17 cellular contexts compared by ENCODE assay signal in the genomic region with DNA sequence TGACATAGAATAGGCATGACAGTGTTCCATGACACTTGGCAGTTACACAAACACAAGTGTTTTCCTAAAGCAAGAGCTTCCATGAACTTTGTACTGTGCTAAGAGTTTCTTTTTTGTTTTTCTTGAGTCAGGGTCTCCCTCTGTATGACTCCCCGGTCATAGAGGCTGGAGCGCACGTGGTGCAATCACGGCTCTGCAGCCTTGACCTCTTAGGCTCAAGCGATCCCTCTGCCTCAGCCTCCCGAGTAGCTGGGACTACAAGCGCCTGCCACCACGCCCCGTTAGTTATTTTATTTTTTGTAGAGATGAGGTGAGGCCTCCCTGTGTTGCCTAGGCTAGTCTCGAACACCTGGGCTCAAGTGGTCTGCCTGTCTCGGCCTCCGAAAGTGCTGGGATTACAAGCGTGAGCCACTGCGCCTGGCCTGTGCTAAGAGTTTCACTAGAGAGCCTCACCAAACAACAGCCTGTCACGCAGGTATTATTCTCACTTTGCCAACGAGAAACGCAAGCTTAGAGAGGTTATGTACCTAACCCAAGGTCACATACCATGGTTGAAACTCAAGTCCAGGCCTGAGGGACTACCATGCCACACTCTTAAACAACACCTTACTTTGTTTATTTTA.
"Had no signal": no experiment of that assay in that cellular context is flagged by ENCODE, and none has a peak within 500 bp of the region (broad histone marks: within the 10 kb centered on the region; RNA-seq: fewer than 3 reads in every experiment).

No MANE protein-coding gene starts in this region.

- H3K4me3 Mint-ChIP-seq: activated B cell treated with CpG ODN at 0.5 μM for 24 hours; activated CD4-positive, alpha-beta T cell treated with anti-CD3 and anti-CD28 coated beads, Interleukin-2, amount 10 ng/mL, durations not matched to agents 24 days and 14 days; activated naive CD4-positive, alpha-beta T cell treated with anti-CD3 and anti-CD28 coated beads, Interleukin-2, amount 50 U/mL, for 24 hours; immature natural killer cell; natural killer cell treated with Interleukin-12 subunit alpha and Interleukin-12 subunit beta and Interleukin-15 and Interleukin-18, amount 100 ng/mL, for 72 hours; stimulated activated naive B cell treated with anti-CD40 and anti-IgM and Interleukin-4, amounts not matched to agents 10 μg/mL and 1 μg/mL and 100 μg/mL, for 72 hours; T-helper 17 cell had no signal

- H3K27me3 Mint-ChIP-seq: activated B cell treated with CpG ODN at 0.5 μM for 24 hours; activated CD4-positive, alpha-beta T cell treated with anti-CD3 and anti-CD28 coated beads, Interleukin-2, amount 10 ng/mL, durations not matched to agents 24 days and 14 days; activated naive CD4-positive, alpha-beta T cell treated with anti-CD3 and anti-CD28 coated beads, Interleukin-2, amount 50 U/mL, for 24 hours; natural killer cell treated with Interleukin-12 subunit alpha and Interleukin-12 subunit beta and Interleukin-15 and Interleukin-18, amount 100 ng/mL, for 72 hours; stimulated activated naive B cell treated with anti-CD40 and anti-IgM and Interleukin-4, amounts not matched to agents 10 μg/mL and 1 μg/mL and 100 μg/mL, for 72 hours; T-helper 17 cell had no signal

- H3K27me3 ChIP-seq: body of pancreas had no signal

- H3K4me1 Mint-ChIP-seq: activated B cell treated with CpG ODN at 0.5 μM for 24 hours had no signal

- H3K9me3 ChIP-seq: body of pancreas, mucosa of descending colon, prostate gland had no signal

- ATAC-seq: body of pancreas; left cardiac atrium; mucosa of descending colon; natural killer cell treated with Interleukin-12 subunit alpha and Interleukin-12 subunit beta and Interleukin-15 and Interleukin-18, amount 100 ng/mL, for 72 hours; sciatic nerve; stimulated activated naive B cell treated with anti-CD40 and anti-IgM and Interleukin-4, amounts not matched to agents 10 μg/mL and 1 μg/mL and 100 μg/mL, for 72 hours; T-helper 17 cell had no signal

- H3K4me1 ChIP-seq: body of pancreas, prostate gland had no signal

- DNase-seq: activated B cell treated with CpG ODN at 0.5 μM for 24 hours; activated CD4-positive, alpha-beta T cell treated with anti-CD3 and anti-CD28 coated beads, Interleukin-2, amount 10 ng/mL, durations not matched to agents 24 days and 14 days; activated effector memory CD4-positive, alpha-beta T cell treated with Interleukin-2 at 50 U/mL for 16 hours; body of pancreas; effector memory CD4-positive, alpha-beta T cell; immature natural killer cell; left cardiac atrium; mucosa of descending colon; occipital lobe; stimulated activated CD4-positive, alpha-beta T cell treated with anti-CD3 and anti-CD28 coated beads, Interleukin-2, amount 100 ng/mL, for 24 hours; stimulated activated naive B cell treated with anti-CD40 and anti-IgM and Interleukin-4, amounts not matched to agents 10 μg/mL and 1 μg/mL and 100 μg/mL, for 72 hours; T-helper 17 cell; trophoblast cell had no signal

- H3K36me3 ChIP-seq: prostate gland had no signal

- H3K27ac Mint-ChIP-seq: activated B cell treated with CpG ODN at 0.5 μM for 24 hours; activated CD4-positive, alpha-beta T cell treated with anti-CD3 and anti-CD28 coated beads, Interleukin-2, amount 10 ng/mL, durations not matched to agents 24 days and 14 days; natural killer cell treated with Interleukin-12 subunit alpha and Interleukin-12 subunit beta and Interleukin-15 and Interleukin-18, amount 100 ng/mL, for 72 hours; stimulated activated naive B cell treated with anti-CD40 and anti-IgM and Interleukin-4, amounts not matched to agents 10 μg/mL and 1 μg/mL and 100 μg/mL, for 72 hours; T-helper 17 cell had no signal

- H3K9me3 Mint-ChIP-seq: activated B cell treated with CpG ODN at 0.5 μM for 24 hours; immature natural killer cell; natural killer cell treated with Interleukin-12 subunit alpha and Interleukin-12 subunit beta and Interleukin-15 and Interleukin-18, amount 100 ng/mL, for 72 hours; stimulated activated naive B cell treated with anti-CD40 and anti-IgM and Interleukin-4, amounts not matched to agents 10 μg/mL and 1 μg/mL and 100 μg/mL, for 72 hours had no signal

- H3K27ac ChIP-seq: body of pancreas, prostate gland had no signal

- H3K4me3 ChIP-seq: body of pancreas, mucosa of descending colon, prostate gland had no signal
